In the genomic region with DNA sequence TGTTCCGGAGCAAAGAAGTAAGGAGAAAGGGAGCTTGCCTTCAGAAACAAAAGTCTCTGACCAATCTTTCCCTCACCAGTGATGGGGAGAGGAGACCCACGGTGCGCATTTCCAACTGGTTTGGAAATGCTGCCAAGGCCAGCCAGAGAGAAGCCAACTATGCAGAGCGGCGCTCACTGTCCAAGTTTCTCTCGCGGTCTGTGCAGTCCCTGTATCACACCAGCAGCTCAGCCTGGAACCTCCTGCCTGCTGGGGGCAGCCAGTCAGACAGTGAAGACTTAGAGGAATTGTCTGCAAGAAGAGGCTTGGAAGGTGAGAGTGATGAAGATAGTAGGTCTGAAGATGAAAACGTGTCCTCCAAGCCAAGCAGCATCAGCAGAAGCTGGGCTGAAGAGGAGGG, we compare ENCODE assay signal across 2 cellular contexts.
TF ChIP-seq lines count a peak whose summit lies in the region.

No MANE protein-coding gene starts in this region.

TF ChIP-seq in IMR-90, 13 proteins besides CTCF, POLR2A, EP300 and RAD21 (continued from another document):
- TF ChIP-seq, protein P1, sequence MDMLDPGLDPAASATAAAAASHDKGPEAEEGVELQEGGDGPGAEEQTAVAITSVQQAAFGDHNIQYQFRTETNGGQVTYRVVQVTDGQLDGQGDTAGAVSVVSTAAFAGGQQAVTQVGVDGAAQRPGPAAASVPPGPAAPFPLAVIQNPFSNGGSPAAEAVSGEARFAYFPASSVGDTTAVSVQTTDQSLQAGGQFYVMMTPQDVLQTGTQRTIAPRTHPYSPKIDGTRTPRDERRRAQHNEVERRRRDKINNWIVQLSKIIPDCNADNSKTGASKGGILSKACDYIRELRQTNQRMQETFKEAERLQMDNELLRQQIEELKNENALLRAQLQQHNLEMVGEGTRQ (IDR thresholded peaks at IDR 0.05; ENCODE audit: low read depth, low read length), result no peak
- no peak for TF ChIP-seq RFX5 (IDR thresholded peaks at IDR 0.05; ENCODE audit: low read depth, low read length)
- TF ChIP-seq FOS (IDR thresholded peaks at IDR 0.05; ENCODE audit: low read depth, low read length), result no peak
- no peak for TF ChIP-seq ELK1 (IDR thresholded peaks at IDR 0.05; ENCODE audit: borderline replicate concordance, low read depth, low read length)
- no peak for TF ChIP-seq MXI1 (IDR thresholded peaks at IDR 0.05; ENCODE audit: borderline replicate concordance, low read depth, low read length)
- no peak for TF ChIP-seq CHD1 (IDR thresholded peaks at IDR 0.05; ENCODE audit: low read depth, low read length)
- no peak for TF ChIP-seq RCOR1 (IDR thresholded peaks at IDR 0.05; ENCODE audit: insufficient replicate concordance, low read length)
- no peak for TF ChIP-seq SMC3 (IDR thresholded peaks at IDR 0.05; ENCODE audit: low read depth, low read length)

TF ChIP-seq in WTC11, 78 proteins besides CTCF, POLR2A, EP300 and RAD21 (continued from another document):
- TF ChIP-seq TEAD1 (CRISPR knock-in tag; IDR thresholded peaks at IDR 0.05), result no peak
- TF ChIP-seq ZNF138 (CRISPR knock-in tag; conservative IDR thresholded peaks at IDR 0.05), result no peak
- TF ChIP-seq ARID4B (CRISPR knock-in tag; IDR thresholded peaks at IDR 0.05; ENCODE audit: borderline replicate concordance), result no peak
- no peak for TF ChIP-seq ZNF671 (CRISPR knock-in tag; IDR thresholded peaks at IDR 0.05)
